Comparison of ENCODE assay signal across 9 cellular contexts in genomic region chr15:63436872-63437375, GRCh38. TPM values are rescaled to one million over a fixed set of nuclear protein-coding genes. Genes with fewer than 3 reads are reported as not detected.
DNase-seq lines count a peak whose midpoint lies in the region; ATAC-seq, FAIRE-seq and TF ChIP-seq lines count a peak whose summit lies in the region.
"Had no signal": no experiment of that assay in that cellular context is flagged by ENCODE, and none has a peak within 500 bp of the region (broad histone marks: within the 10 kb centered on the region; RNA-seq: fewer than 3 reads in every experiment).

No MANE protein-coding gene starts in this region.

- WGBS in lower leg skin, 2 donors = 22 to 31% methylated on average over 3 of the region's 3 CpGs

- peaks cover 25% of the 10 kb centered on the region for H3K4me1 Mint-ChIP-seq in activated CD4-positive, alpha-beta T cell treated with anti-CD3 and anti-CD28 coated beads, Interleukin-2, amount 10 ng/mL, durations not matched to agents 24 days and 14 days

- H3K36me3 Mint-ChIP-seq in activated CD4-positive, alpha-beta T cell treated with anti-CD3 and anti-CD28 coated beads, Interleukin-2, amount 10 ng/mL, durations not matched to agents 24 days and 14 days (ENCODE audit: low read depth) = no peaks in the 10 kb centered on the region

- no peaks in the 10 kb centered on the region for H3K27me3 Mint-ChIP-seq in activated CD4-positive, alpha-beta T cell treated with anti-CD3 and anti-CD28 coated beads, Interleukin-2, amount 10 ng/mL, durations not matched to agents 24 days and 14 days

- peak overlapping the region; percentile 66 for H3K27ac ChIP-seq in cingulate gyrus (ENCODE audit: low read depth, low read length)

- H3K27ac Mint-ChIP-seq in activated CD4-positive, alpha-beta T cell treated with anti-CD3 and anti-CD28 coated beads, Interleukin-2, amount 10 ng/mL, durations not matched to agents 24 days and 14 days = peak overlapping the region; percentile 79

- no peak overlapping the region for H3K4me3 ChIP-seq in lower leg skin (ENCODE audit: low read depth, poor library complexity, severe bottlenecking)

- H3K9me3 Mint-ChIP-seq in activated CD4-positive, alpha-beta T cell treated with anti-CD3 and anti-CD28 coated beads, Interleukin-2, amount 10 ng/mL, durations not matched to agents 24 days and 14 days = peaks cover 3% of the 10 kb centered on the region

- no peak for TF ChIP-seq CTCF in lower leg skin (IDR thresholded peaks at IDR 0.05)

- no peak for FAIRE-seq in GM19239 (lab: Jason Lieb, UNC)
- FAIRE-seq: TTC549 had no signal

- peak overlapping the region; percentile 49 for H3K4me3 Mint-ChIP-seq in activated CD4-positive, alpha-beta T cell treated with anti-CD3 and anti-CD28 coated beads, Interleukin-2, amount 10 ng/mL, durations not matched to agents 24 days and 14 days

- intact Hi-C loops in activated CD4-positive, alpha-beta T cell treated with anti-CD3 and anti-CD28 coated beads, Interleukin-2, amount 10 ng/mL, durations not matched to agents 24 days and 14 days (cut with micrococcal nuclease) = no loop called here
- intact Hi-C loops in lower leg skin (cut with DNase I; ENCODE audit: low total_unique reads) = loop anchor here (5.0 kb wide), 1 partner anchor 455 kb away; no protein-coding TSS in a partner anchor

- TF ChIP-seq POLR2A in lower leg skin (IDR thresholded peaks at IDR 0.05) = no peak

- peak; percentile 33 for DNase-seq in GM19239 (ENCODE audit: insufficient read length, low spot score)
- DNase-seq in NCI-H345 (lab: John Stamatoyannopoulos, UW) = peak; percentile 86
- DNase-seq in activated CD4-positive, alpha-beta T cell treated with anti-CD3 and anti-CD28 coated beads, Interleukin-2, amount 10 ng/mL, durations not matched to agents 24 days and 14 days = peak; percentile 92
- peak; percentile 71 to 96 for DNase-seq in lower leg skin (ENCODE audit: low spot score in 2 of 2)
- peak; percentile 71 for DNase-seq in stimulated activated CD4-positive, alpha-beta T cell treated with anti-CD3 and anti-CD28 coated beads, Interleukin-4, amount 100 ng/mL, for 24 hours

- ATAC-seq in HG02885 (IDR thresholded peaks at IDR 0.05; ENCODE audit: poor library complexity, unreplicated experiment) (no peak), GM21423 (IDR thresholded peaks at IDR 0.05; ENCODE audit: unreplicated experiment) (no peak)

RNA-seq across cellular contexts. Expression of gene CA12, which starts 55.3 kb away (rescaled TPM):
- total RNA-seq in activated CD4-positive, alpha-beta T cell treated with anti-CD3 and anti-CD28 coated beads, Interleukin-2, amount 10 ng/mL, durations not matched to agents 24 days and 14 days = 0.43 and 0.63 TPM in 2 replicates
- 100 to 1,000 TPM; 144 to 253 (median 213) TPM for total RNA-seq in lower leg skin

Comparison
In these comparisons a context has a peak if more than half of its experiments do, and no peak if none do; other contexts are left out.
1. DNase-seq: peak in every context shown above with its lines; median percentile 92 in activated CD4-positive, alpha-beta T cell treated with anti-CD3 and anti-CD28 coated beads, Interleukin-2, amount 10 ng/mL, durations not matched to agents 24 days and 14 days; 86 in NCI-H345; 84 in lower leg skin; 71 in stimulated activated CD4-positive, alpha-beta T cell treated with anti-CD3 and anti-CD28 coated beads, Interleukin-4, amount 100 ng/mL, for 24 hours; 33 in GM19239.
2. RNA of gene CA12, which starts 55.3 kb away (total RNA-seq): 144 to 253 TPM in lower leg skin; 0.43 to 0.63 TPM in activated CD4-positive, alpha-beta T cell treated with anti-CD3 and anti-CD28 coated beads, Interleukin-2, amount 10 ng/mL, durations not matched to agents 24 days and 14 days; every median in the first group is over 10 times any median in the second.